In the genomic region with DNA sequence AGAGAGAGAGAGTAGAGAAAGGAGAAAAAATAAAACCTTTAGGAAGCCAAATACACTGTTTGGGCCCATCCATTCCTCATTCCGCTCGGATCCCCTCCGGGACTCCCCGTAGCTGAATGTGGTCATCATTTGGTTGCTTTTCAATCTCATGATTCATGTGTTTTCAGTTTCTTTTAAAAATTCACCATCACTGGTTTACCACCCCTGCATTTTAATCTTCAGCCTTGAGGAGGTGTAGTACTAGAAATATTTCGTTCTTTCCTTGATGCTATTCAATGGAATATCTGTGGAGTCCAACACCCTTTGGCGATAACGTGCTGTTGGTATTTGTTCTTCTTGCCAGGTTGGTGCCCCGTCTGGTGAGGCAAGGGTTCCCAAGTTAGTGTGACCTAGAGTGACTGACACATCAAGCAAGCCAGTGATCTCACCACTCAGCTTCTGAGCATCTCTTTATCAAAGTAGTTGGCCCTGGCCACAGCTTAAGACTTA, we compare ENCODE assay signal across 8 cellular contexts.
DNase-seq lines count a peak whose midpoint lies in the region; ATAC-seq, FAIRE-seq and TF ChIP-seq lines count a peak whose summit lies in the region.
"Had no signal": no experiment of that assay in that cellular context is flagged by ENCODE, and none has a peak within 500 bp of the region (broad histone marks: within the 10 kb centered on the region; RNA-seq: fewer than 3 reads in every experiment).

No MANE protein-coding gene starts in this region.

- TF ChIP-seq CTCF in nephron (IDR thresholded peaks at IDR 0.05; ENCODE audit: unreplicated experiment in 3 of 3) = no peak
- TF ChIP-seq CTCF in lower leg skin (IDR thresholded peaks at IDR 0.05) = no peak
- no peak for TF ChIP-seq CTCF in mesothelial cell of epicardium (IDR thresholded peaks at IDR 0.05; ENCODE audit: unreplicated experiment)

- ATAC-seq in GM19397 (IDR thresholded peaks at IDR 0.05; ENCODE audit: unreplicated experiment) (peak; percentile 33), HG03159 (IDR thresholded peaks at IDR 0.05; ENCODE audit: unreplicated experiment) (peak; percentile 39)

- H3K9me3 Mint-ChIP-seq in nephron (peaks cover 3% of the 10 kb centered on the region), mesothelial cell of epicardium (peaks cover 4% of the 10 kb centered on the region)

- H3K27me3 Mint-ChIP-seq in nephron (ENCODE audit: low read depth) (no peaks in the 10 kb centered on the region), mesothelial cell of epicardium (ENCODE audit: low read depth) (no peaks in the 10 kb centered on the region)

- peaks cover 56% of the 10 kb centered on the region for H3K4me1 Mint-ChIP-seq in nephron
- H3K4me1 Mint-ChIP-seq in mesothelial cell of epicardium = peaks cover 30% of the 10 kb centered on the region

- intact Hi-C loops in lower leg skin (cut with DNase I; ENCODE audit: low total_unique reads) = no loop called here

- H3K27ac Mint-ChIP-seq in nephron (peak overlapping the region; percentile 77 to 86 (median 82)), mesothelial cell of epicardium (no peak overlapping the region)

- no peak overlapping the region for H3K4me3 ChIP-seq in lower leg skin (ENCODE audit: low read depth, poor library complexity, severe bottlenecking)
- H3K4me3 ChIP-seq: SK-N-MC had no signal

- 63 to 69% methylated on average over 8 of the region's 8 CpGs for WGBS in lower leg skin, 2 donors

- H3K4me3 Mint-ChIP-seq in nephron (peak overlapping the region in 2 of 3 experiments; percentile 12 to 36), mesothelial cell of epicardium (no peak overlapping the region)

- TF ChIP-seq POLR2A in lower leg skin (IDR thresholded peaks at IDR 0.05) (no peak), H54 (IDR thresholded peaks at IDR 0.05; ENCODE audit: low read depth, low read length) (no peak)

- H3K36me3 Mint-ChIP-seq in nephron (ENCODE audit: low read depth) (peaks cover 4% of the 10 kb centered on the region), mesothelial cell of epicardium (peaks cover 2% of the 10 kb centered on the region)

- peak; percentile 68 to 72 for DNase-seq in activated T-cell treated with anti-CD3 and anti-CD28 coated beads, Interleukin-2, amount 50 U/mL, for 48 hours
- DNase-seq in lower leg skin (ENCODE audit: low spot score in 2 of 2) = no peak
- no peak for DNase-seq in mesothelial cell of epicardium (ENCODE audit: low spot score in 2 of 2, unreplicated experiment in 2 of 2)
- DNase-seq in H54 (ENCODE audit: insufficient read length, low spot score) = no peak

- FAIRE-seq in H54 (lab: Jason Lieb, UNC) = no peak

Comparison
In these comparisons a context has a peak if more than half of its experiments do, and no peak if none do; other contexts are left out.
1. DNase-seq: peak in activated T-cell treated with anti-CD3 and anti-CD28 coated beads, Interleukin-2, amount 50 U/mL, for 48 hours (2 of 2); none in lower leg skin (0 of 2), mesothelial cell of epicardium (0 of 2) and H54 (single experiment).